Comparison of ENCODE assay signal across 1 cellular context in the genomic region with DNA sequence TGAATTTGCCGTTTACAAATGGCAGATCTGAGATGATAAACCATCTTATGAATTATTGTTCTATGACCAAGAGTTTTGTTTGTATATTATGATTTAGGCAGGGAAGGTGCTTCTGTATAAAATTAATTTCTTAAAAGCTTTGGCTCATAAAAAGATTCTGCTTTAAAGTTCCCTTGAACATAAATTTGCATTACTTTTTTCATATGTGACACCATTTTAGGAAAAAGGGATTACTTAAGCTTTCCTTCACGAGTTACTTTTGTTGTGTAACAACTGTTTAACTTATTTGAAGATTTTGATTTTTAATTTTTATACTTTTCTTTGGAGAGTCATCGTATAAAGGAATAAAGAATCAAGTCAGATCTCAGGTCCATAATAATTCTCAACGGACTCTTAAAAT.
TF ChIP-seq lines count a peak whose summit lies in the region.

No MANE protein-coding gene starts in this region.

TF ChIP-seq in GM12878, 131 proteins besides CTCF, POLR2A, EP300 and RAD21 (continued from another document):
- TF ChIP-seq, protein P1, sequence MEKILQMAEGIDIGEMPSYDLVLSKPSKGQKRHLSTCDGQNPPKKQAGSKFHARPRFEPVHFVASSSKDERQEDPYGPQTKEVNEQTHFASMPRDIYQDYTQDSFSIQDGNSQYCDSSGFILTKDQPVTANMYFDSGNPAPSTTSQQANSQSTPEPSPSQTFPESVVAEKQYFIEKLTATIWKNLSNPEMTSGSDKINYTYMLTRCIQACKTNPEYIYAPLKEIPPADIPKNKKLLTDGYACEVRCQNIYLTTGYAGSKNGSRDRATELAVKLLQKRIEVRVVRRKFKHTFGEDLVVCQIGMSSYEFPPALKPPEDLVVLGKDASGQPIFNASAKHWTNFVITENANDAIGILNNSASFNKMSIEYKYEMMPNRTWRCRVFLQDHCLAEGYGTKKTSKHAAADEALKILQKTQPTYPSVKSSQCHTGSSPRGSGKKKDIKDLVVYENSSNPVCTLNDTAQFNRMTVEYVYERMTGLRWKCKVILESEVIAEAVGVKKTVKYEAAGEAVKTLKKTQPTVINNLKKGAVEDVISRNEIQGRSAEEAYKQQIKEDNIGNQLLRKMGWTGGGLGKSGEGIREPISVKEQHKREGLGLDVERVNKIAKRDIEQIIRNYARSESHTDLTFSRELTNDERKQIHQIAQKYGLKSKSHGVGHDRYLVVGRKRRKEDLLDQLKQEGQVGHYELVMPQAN (conservative IDR thresholded peaks at IDR 0.05), result no peak
- TF ChIP-seq BRCA1 (IDR thresholded peaks at IDR 0.05; ENCODE audit: low read depth, low read length) (no peak), FOXK2 (IDR thresholded peaks at IDR 0.05) (no peak), HCFC1 (IDR thresholded peaks at IDR 0.05; ENCODE audit: low read length) (no peak), CHD2 (IDR thresholded peaks at IDR 0.05; ENCODE audit: borderline replicate concordance, low read depth, low read length) (no peak), MTA3 (IDR thresholded peaks at IDR 0.05; ENCODE audit: borderline replicate concordance, low read length) (no peak), RAD51 (IDR thresholded peaks at IDR 0.05) (no peak), NBN (IDR thresholded peaks at IDR 0.05) (no peak), GATAD2B (conservative IDR thresholded peaks at IDR 0.05; ENCODE audit: low read depth) (no peak)
- TF ChIP-seq, protein P2, sequence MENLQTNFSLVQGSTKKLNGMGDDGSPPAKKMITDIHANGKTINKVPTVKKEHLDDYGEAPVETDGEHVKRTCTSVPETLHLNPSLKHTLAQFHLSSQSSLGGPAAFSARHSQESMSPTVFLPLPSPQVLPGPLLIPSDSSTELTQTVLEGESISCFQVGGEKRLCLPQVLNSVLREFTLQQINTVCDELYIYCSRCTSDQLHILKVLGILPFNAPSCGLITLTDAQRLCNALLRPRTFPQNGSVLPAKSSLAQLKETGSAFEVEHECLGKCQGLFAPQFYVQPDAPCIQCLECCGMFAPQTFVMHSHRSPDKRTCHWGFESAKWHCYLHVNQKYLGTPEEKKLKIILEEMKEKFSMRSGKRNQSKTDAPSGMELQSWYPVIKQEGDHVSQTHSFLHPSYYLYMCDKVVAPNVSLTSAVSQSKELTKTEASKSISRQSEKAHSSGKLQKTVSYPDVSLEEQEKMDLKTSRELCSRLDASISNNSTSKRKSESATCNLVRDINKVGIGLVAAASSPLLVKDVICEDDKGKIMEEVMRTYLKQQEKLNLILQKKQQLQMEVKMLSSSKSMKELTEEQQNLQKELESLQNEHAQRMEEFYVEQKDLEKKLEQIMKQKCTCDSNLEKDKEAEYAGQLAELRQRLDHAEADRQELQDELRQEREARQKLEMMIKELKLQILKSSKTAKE (IDR thresholded peaks at IDR 0.05; ENCODE audit: low read depth, poor library complexity, severe bottlenecking), result no peak
